26 cellular contexts compared by ENCODE assay signal in the genomic region with DNA sequence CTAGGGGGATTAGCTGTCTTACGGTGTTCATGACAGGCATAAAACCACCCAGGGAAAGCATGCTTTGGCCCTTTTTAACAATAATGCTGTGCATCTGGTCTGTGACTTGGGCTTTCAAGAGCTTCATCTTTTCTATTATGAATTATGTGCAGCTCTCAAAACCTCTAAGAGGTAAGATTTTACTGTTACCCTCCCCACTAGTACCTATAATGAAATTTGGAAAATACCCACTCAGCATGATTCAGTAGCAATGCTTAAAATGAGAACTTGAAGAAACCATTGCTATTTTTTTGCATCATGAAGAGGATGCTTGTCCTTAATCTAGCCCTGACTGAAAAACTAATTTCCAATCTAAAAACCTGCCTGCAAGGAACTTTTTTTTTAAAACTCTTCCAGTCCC.
"Had no signal": no experiment of that assay in that cellular context is flagged by ENCODE, and none has a peak within 500 bp of the region (broad histone marks: within the 10 kb centered on the region; RNA-seq: fewer than 3 reads in every experiment).

No MANE protein-coding gene starts in this region.

- H3K27me3 ChIP-seq: pancreas, suprapubic skin, tibial nerve, uterus had no signal

- ATAC-seq: naive thymus-derived CD8-positive, alpha-beta T cell; pancreas; right cardiac atrium; sciatic nerve had no signal

- H3K27ac Mint-ChIP-seq: memory B cell; naive thymus-derived CD8-positive, alpha-beta T cell; stimulated activated naive CD8-positive, alpha-beta T cell treated with anti-CD3 and anti-CD28 coated beads, Interleukin-15, Interleukin-2, amounts not matched to agents 100 ng/mL and 50 ng/mL, for 24 hours; type B pancreatic cell had no signal

- H3K9me3 ChIP-seq: left ventricle myocardium inferior, pancreas, prostate gland, suprapubic skin, thoracic aorta, tibial nerve, uterus had no signal

- DNase-seq: hypothalamus; islet precursor cell; left ventricle myocardium inferior; naive thymus-derived CD8-positive, alpha-beta T cell; nucleus accumbens; pancreas; posterior cingulate gyrus; retina; right cardiac atrium; stimulated activated CD4-positive, alpha-beta T cell treated with anti-CD3 and anti-CD28 coated beads, Interleukin-12 subunit alpha, Interleukin-12 subunit beta, amount 100 ng/mL, for 4 hours; stimulated activated CD4-positive, alpha-beta T cell treated with anti-CD3 and anti-CD28 coated beads, Interleukin-15, amount 100 ng/mL, for 24 hours; stimulated activated CD4-positive, alpha-beta T cell treated with anti-CD3 and anti-CD28 coated beads, Interleukin-2, amount 100 ng/mL, for 24 hours; stimulated activated CD4-positive, alpha-beta T cell treated with anti-CD3 and anti-CD28 coated beads, Interleukin-4, amount 100 ng/mL, for 1 hour; stimulated activated naive CD4-positive, alpha-beta T cell; uterus had no signal

- H3K4me3 ChIP-seq: left ventricle myocardium inferior, pancreas, prostate gland, skin epidermis, suprapubic skin, thoracic aorta, tibial nerve, uterus had no signal

- H3K4me1 ChIP-seq: prostate gland, uterus had no signal

- H3K36me3 Mint-ChIP-seq: memory B cell, type B pancreatic cell had no signal

- H3K9me3 Mint-ChIP-seq: memory B cell; naive thymus-derived CD8-positive, alpha-beta T cell; nephron; neural crest cell; stimulated activated naive CD8-positive, alpha-beta T cell treated with anti-CD3 and anti-CD28 coated beads, Interleukin-15, Interleukin-2, amounts not matched to agents 100 ng/mL and 50 ng/mL, for 24 hours; type B pancreatic cell had no signal

- H3K27me3 Mint-ChIP-seq: memory B cell, type B pancreatic cell had no signal

- H3K27ac ChIP-seq: left ventricle myocardium inferior, pancreas, prostate gland, skin epidermis, suprapubic skin, tibial nerve, uterus had no signal

- H3K36me3 ChIP-seq: left ventricle myocardium inferior, pancreas, prostate gland, suprapubic skin, thoracic aorta, tibial nerve, uterus had no signal

- H3K4me3 Mint-ChIP-seq: memory B cell; naive thymus-derived CD8-positive, alpha-beta T cell; neural crest cell; stimulated activated naive CD8-positive, alpha-beta T cell treated with anti-CD3 and anti-CD28 coated beads, Interleukin-15, Interleukin-2, amounts not matched to agents 100 ng/mL and 50 ng/mL, for 24 hours; type B pancreatic cell had no signal

- FAIRE-seq: pancreas had no signal
